ENCODE assay signal across 15 cellular contexts in the genomic region with DNA sequence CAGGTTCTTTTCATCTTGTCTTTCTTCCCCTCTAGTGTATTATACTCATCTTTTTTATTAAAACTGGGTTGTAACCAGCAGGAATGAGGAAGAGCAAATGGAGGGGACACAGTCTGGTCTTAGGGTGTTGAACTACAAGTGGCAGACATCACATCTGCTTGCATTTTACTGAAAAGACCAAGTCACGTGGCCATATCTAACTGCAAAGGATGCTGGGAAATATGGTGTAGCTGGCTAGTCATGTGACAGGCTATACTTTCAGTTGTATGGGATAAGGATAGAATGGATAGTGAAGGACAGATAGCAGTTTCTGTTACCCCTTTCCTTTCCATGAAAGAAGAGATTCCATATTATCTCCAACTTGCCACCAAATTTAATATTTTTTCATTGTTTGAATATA.
"Had no signal": no experiment of that assay in that cellular context is flagged by ENCODE, and none has a peak within 500 bp of the region (broad histone marks: within the 10 kb centered on the region; RNA-seq: fewer than 3 reads in every experiment).

No MANE protein-coding gene starts in this region.

- H3K79me2 ChIP-seq: parathyroid adenoma had no signal

- H3K9me3 ChIP-seq: ascending aorta, breast epithelium, left ventricle myocardium inferior, neutrophil, thoracic aorta had no signal

- H3K27ac ChIP-seq: ascending aorta, breast epithelium, left ventricle myocardium inferior, neutrophil, parathyroid adenoma, thoracic aorta had no signal

- H2AFZ ChIP-seq: parathyroid adenoma had no signal

- H3K4me1 ChIP-seq: ascending aorta, breast epithelium, left ventricle myocardium inferior, parathyroid adenoma had no signal

- DNase-seq: activated CD4-positive, alpha-beta T cell treated with anti-CD3 and anti-CD28 coated beads, Interleukin-2, amount 10 ng/mL, durations not matched to agents 7 days and 5 days; activated CD8-positive, alpha-beta memory T cell treated with anti-CD3 and anti-CD28 coated beads for 24 hours; activated naive CD4-positive, alpha-beta T cell treated with Interleukin-2 at 50 U/mL for 16 hours; cerebellar nuclear complex; effector memory CD4-positive, alpha-beta T cell; foreskin melanocyte; left ventricle myocardium inferior; naive thymus-derived CD8-positive, alpha-beta T cell; stimulated activated CD4-positive, alpha-beta T cell treated with anti-CD3 and anti-CD28 coated beads, Interleukin-12 subunit alpha, Interleukin-12 subunit beta, amount 100 ng/mL, for 4 hours; stimulated activated CD4-positive, alpha-beta T cell treated with anti-CD3 and anti-CD28 coated beads, Interleukin-2, amount 100 ng/mL, for 24 hours had no signal

- H3K4me3 ChIP-seq: ascending aorta, breast epithelium, left ventricle myocardium inferior, thoracic aorta had no signal

- ATAC-seq: naive thymus-derived CD8-positive, alpha-beta T cell had no signal

- H3K27me3 ChIP-seq: ascending aorta, breast epithelium, neutrophil had no signal

- H3K36me3 ChIP-seq: ascending aorta, breast epithelium, left ventricle myocardium inferior, neutrophil, thoracic aorta had no signal

- H3K9ac ChIP-seq: parathyroid adenoma had no signal
